In genomic region chr11:47342854-47343253, GRCh38 we compare ENCODE assay signal across 1 cellular context.
TF ChIP-seq lines count a peak whose summit lies in the region.

No MANE protein-coding gene starts in this region.

TF ChIP-seq in HepG2, 621 proteins besides CTCF, POLR2A, EP300 and RAD21:
- no peak for TF ChIP-seq ZNF326 (CRISPR knock-in tag; IDR thresholded peaks at IDR 0.05; ENCODE audit: borderline replicate concordance)
- no peak for TF ChIP-seq ZMYM3 (CRISPR knock-in tag; IDR thresholded peaks at IDR 0.05)
- TF ChIP-seq MAFG (CRISPR knock-in tag; IDR thresholded peaks at IDR 0.05) = no peak
- TF ChIP-seq MXD3 (CRISPR knock-in tag; IDR thresholded peaks at IDR 0.05) = no peak
- TF ChIP-seq ZFP36L1 (CRISPR knock-in tag; IDR thresholded peaks at IDR 0.05) = no peak
- TF ChIP-seq ZSCAN22 (CRISPR knock-in tag; IDR thresholded peaks at IDR 0.05) = no peak
- no peak for TF ChIP-seq HOXD1 (CRISPR knock-in tag; IDR thresholded peaks at IDR 0.05)
TF ChIP-seq in HepG2: peak in this region for 0.
